Comparison of ENCODE assay signal across 15 cellular contexts in the genomic region with DNA sequence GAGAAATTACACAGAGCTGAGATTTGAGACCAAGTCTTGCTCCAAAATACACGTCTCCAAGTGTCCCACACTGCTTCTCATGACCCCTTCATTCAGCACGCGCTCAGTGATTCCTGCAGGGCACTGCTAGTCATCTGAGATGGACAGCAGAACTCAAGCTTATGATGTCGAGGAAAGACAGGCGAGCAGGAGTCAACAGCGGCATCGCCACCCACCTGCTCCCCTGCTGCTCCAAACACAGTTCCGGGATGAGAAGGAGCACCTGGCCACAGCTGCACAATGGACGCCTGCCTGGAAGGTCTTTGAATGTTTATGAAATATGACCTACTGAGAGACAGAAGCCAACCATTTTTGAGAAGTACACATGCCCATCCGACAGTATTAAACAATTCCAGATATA. TPM values are rescaled to one million over a fixed set of nuclear protein-coding genes. Genes with fewer than 3 reads are reported as not detected.
"Had no signal": no experiment of that assay in that cellular context is flagged by ENCODE, and none has a peak within 500 bp of the region (broad histone marks: within the 10 kb centered on the region; RNA-seq: fewer than 3 reads in every experiment).

No MANE protein-coding gene starts in this region.

- H3K36me3 ChIP-seq: neutrophil, suprapubic skin had no signal

- H3K9me3 Mint-ChIP-seq: dendritic cell treated with granulocyte-macrophage colony-stimulating factor and Interleukin-4, amounts not matched to agents 40 ng/mL and 50 ng/mL, for 4 days; stimulated activated naive CD8-positive, alpha-beta T cell treated with anti-CD3 and anti-CD28 coated beads, Interleukin-15, Interleukin-2, amounts not matched to agents 100 ng/mL and 50 ng/mL, for 24 hours had no signal

- H3K27ac ChIP-seq: foreskin keratinocyte, neutrophil, suprapubic skin had no signal

- H3K36me3 Mint-ChIP-seq: naive thymus-derived CD8-positive, alpha-beta T cell had no signal

- H3K9me3 ChIP-seq: neutrophil, suprapubic skin had no signal

- H3K27me3 ChIP-seq: foreskin keratinocyte, neutrophil, suprapubic skin had no signal

- H3K4me3 ChIP-seq: suprapubic skin had no signal

- H3K27ac Mint-ChIP-seq: dendritic cell treated with granulocyte-macrophage colony-stimulating factor and Interleukin-4, amounts not matched to agents 40 ng/mL and 50 ng/mL, for 4 days; naive thymus-derived CD8-positive, alpha-beta T cell; stimulated activated naive CD8-positive, alpha-beta T cell treated with anti-CD3 and anti-CD28 coated beads, Interleukin-15, Interleukin-2, amounts not matched to agents 100 ng/mL and 50 ng/mL, for 24 hours had no signal

- H3K4me3 Mint-ChIP-seq: dendritic cell treated with granulocyte-macrophage colony-stimulating factor and Interleukin-4, amounts not matched to agents 40 ng/mL and 50 ng/mL, for 4 days; naive thymus-derived CD8-positive, alpha-beta T cell; stimulated activated naive CD8-positive, alpha-beta T cell treated with anti-CD3 and anti-CD28 coated beads, Interleukin-15, Interleukin-2, amounts not matched to agents 100 ng/mL and 50 ng/mL, for 24 hours had no signal

- ATAC-seq: foreskin keratinocyte; naive thymus-derived CD8-positive, alpha-beta T cell had no signal

- H3K4me1 Mint-ChIP-seq: naive thymus-derived CD8-positive, alpha-beta T cell had no signal

- H3K27me3 Mint-ChIP-seq: dendritic cell treated with granulocyte-macrophage colony-stimulating factor and Interleukin-4, amounts not matched to agents 40 ng/mL and 50 ng/mL, for 4 days; stimulated activated naive CD8-positive, alpha-beta T cell treated with anti-CD3 and anti-CD28 coated beads, Interleukin-15, Interleukin-2, amounts not matched to agents 100 ng/mL and 50 ng/mL, for 24 hours had no signal

- DNase-seq: activated CD4-positive, alpha-beta T cell treated with anti-CD3 and anti-CD28 coated beads for 1 hour; activated CD4-positive, alpha-beta T cell treated with anti-CD3 and anti-CD28 coated beads, Interleukin-2, amount 50 U/mL, for 4 hours; activated naive CD4-positive, alpha-beta T cell treated with anti-CD3 and anti-CD28 coated beads, Interleukin-2, amount 50 U/mL, for 16 hours; activated T-cell treated with anti-CD3 and anti-CD28 coated beads, Interleukin-2, amount 50 U/mL, for 1 hour; effector memory CD4-positive, alpha-beta T cell; foreskin keratinocyte; glutamatergic neuron; mesenchymal stem cell; naive thymus-derived CD8-positive, alpha-beta T cell; T1000; trophoblast cell had no signal

- H3K4me1 ChIP-seq: foreskin keratinocyte, suprapubic skin had no signal

RNA-seq across cellular contexts. Expression of a gene that starts 16.6 kb away (rescaled TPM):
- total RNA-seq: foreskin keratinocyte; naive thymus-derived CD8-positive, alpha-beta T cell had no signal
